In the genomic region with DNA sequence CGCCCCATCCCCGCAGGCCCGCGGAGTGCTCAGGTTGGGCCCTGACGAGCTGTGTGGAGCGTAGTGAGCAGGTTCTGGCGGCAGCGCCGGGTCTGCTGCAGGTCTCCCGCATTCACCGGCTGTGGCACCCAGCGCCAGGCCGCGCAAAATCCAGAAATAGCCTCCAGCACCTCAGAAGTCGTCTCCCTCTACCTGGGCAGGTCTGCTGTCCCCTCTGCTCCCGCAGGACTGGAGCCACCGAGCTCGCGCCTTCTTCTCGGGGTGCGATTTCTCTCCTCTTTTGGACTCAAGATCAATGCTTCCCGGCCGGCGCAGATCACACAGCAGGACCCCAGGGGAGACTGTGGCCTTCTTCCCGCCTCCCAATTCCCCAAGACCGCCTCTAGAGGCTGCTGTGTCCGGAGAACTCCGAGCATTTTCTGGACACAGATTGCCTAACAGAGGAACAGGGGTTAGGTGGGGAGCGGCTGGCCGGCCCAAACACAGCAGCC, we compare ENCODE assay signal across 2 cellular contexts.
TF ChIP-seq lines count a peak whose summit lies in the region.

No MANE protein-coding gene starts in this region.

TF ChIP-seq in HCT116, 20 proteins besides CTCF, POLR2A, EP300 and RAD21 (continued from another document):
- TF ChIP-seq, protein P1, sequence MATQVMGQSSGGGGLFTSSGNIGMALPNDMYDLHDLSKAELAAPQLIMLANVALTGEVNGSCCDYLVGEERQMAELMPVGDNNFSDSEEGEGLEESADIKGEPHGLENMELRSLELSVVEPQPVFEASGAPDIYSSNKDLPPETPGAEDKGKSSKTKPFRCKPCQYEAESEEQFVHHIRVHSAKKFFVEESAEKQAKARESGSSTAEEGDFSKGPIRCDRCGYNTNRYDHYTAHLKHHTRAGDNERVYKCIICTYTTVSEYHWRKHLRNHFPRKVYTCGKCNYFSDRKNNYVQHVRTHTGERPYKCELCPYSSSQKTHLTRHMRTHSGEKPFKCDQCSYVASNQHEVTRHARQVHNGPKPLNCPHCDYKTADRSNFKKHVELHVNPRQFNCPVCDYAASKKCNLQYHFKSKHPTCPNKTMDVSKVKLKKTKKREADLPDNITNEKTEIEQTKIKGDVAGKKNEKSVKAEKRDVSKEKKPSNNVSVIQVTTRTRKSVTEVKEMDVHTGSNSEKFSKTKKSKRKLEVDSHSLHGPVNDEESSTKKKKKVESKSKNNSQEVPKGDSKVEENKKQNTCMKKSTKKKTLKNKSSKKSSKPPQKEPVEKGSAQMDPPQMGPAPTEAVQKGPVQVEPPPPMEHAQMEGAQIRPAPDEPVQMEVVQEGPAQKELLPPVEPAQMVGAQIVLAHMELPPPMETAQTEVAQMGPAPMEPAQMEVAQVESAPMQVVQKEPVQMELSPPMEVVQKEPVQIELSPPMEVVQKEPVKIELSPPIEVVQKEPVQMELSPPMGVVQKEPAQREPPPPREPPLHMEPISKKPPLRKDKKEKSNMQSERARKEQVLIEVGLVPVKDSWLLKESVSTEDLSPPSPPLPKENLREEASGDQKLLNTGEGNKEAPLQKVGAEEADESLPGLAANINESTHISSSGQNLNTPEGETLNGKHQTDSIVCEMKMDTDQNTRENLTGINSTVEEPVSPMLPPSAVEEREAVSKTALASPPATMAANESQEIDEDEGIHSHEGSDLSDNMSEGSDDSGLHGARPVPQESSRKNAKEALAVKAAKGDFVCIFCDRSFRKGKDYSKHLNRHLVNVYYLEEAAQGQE (IDR thresholded peaks at IDR 0.05; ENCODE audit: low read depth) = no peak
- no peak for TF ChIP-seq CBX3 (IDR thresholded peaks at IDR 0.05; ENCODE audit: low read depth)
- TF ChIP-seq TCF7L2 (IDR thresholded peaks at IDR 0.05; ENCODE audit: borderline replicate concordance, extremely low read depth, insufficient read depth, insufficient read length) = no peak
- TF ChIP-seq, protein P2, sequence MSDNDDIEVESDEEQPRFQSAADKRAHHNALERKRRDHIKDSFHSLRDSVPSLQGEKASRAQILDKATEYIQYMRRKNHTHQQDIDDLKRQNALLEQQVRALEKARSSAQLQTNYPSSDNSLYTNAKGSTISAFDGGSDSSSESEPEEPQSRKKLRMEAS (IDR thresholded peaks at IDR 0.05) = no peak
- no peak for TF ChIP-seq EGR1 (IDR thresholded peaks at IDR 0.05; ENCODE audit: low read depth)
- no peak for TF ChIP-seq ZNF274 (IDR thresholded peaks at IDR 0.05; ENCODE audit: low read depth, low read length)
- TF ChIP-seq YY1 (IDR thresholded peaks at IDR 0.05; ENCODE audit: extremely low read depth, insufficient replicate concordance, low read depth, low read length) = no peak
- TF ChIP-seq CEBPB (IDR thresholded peaks at IDR 0.05; ENCODE audit: low read depth) = no peak
- no peak for TF ChIP-seq EZH2 (IDR thresholded peaks at IDR 0.05)
- TF ChIP-seq JUND (IDR thresholded peaks at IDR 0.05) = no peak
- TF ChIP-seq SIN3A (IDR thresholded peaks at IDR 0.05; ENCODE audit: low read depth) = no peak
- TF ChIP-seq EZH2phosphoT487 (IDR thresholded peaks at IDR 0.05; ENCODE audit: borderline replicate concordance) = no peak
- no peak for TF ChIP-seq FOSL1 (IDR thresholded peaks at IDR 0.05; ENCODE audit: low read depth)
- TF ChIP-seq, protein P3, sequence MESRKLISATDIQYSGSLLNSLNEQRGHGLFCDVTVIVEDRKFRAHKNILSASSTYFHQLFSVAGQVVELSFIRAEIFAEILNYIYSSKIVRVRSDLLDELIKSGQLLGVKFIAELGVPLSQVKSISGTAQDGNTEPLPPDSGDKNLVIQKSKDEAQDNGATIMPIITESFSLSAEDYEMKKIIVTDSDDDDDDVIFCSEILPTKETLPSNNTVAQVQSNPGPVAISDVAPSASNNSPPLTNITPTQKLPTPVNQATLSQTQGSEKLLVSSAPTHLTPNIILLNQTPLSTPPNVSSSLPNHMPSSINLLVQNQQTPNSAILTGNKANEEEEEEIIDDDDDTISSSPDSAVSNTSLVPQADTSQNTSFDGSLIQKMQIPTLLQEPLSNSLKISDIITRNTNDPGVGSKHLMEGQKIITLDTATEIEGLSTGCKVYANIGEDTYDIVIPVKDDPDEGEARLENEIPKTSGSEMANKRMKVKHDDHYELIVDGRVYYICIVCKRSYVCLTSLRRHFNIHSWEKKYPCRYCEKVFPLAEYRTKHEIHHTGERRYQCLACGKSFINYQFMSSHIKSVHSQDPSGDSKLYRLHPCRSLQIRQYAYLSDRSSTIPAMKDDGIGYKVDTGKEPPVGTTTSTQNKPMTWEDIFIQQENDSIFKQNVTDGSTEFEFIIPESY (IDR thresholded peaks at IDR 0.05; ENCODE audit: extremely low read depth, insufficient replicate concordance, low read length) = no peak
- no peak for TF ChIP-seq ZFX (IDR thresholded peaks at IDR 0.05)
- TF ChIP-seq SRF (IDR thresholded peaks at IDR 0.05; ENCODE audit: low read depth) = no peak

TF ChIP-seq in HEK293T, 16 proteins besides CTCF, POLR2A, EP300 and RAD21 (continued from another document):
- no peak for TF ChIP-seq NFRKB (IDR thresholded peaks at IDR 0.05)
